9 cellular contexts compared by ENCODE assay signal in genomic region chr10:102280397-102281015, GRCh38. TPM values are rescaled to one million over a fixed set of nuclear protein-coding genes. Genes with fewer than 3 reads are reported as not detected.
A peak's percentile ranks its signal among the peaks of the same experiment; 100 is the strongest.
DNase-seq lines count a peak whose midpoint lies in the region; ATAC-seq and TF ChIP-seq lines count a peak whose summit lies in the region.
"Had no signal": no experiment of that assay in that cellular context is flagged by ENCODE, and none has a peak within 500 bp of the region (broad histone marks: within the 10 kb centered on the region; RNA-seq: fewer than 3 reads in every experiment).

No MANE protein-coding gene starts in this region.

- no peaks in the 10 kb centered on the region for H3K27me3 Mint-ChIP-seq in activated CD8-positive, alpha-beta T cell treated with anti-CD3 and anti-CD28 coated beads, Interleukin-2, amount 10 ng/mL, durations not matched to agents 7 days and 5 days (ENCODE audit: low read depth)
- H3K27me3 Mint-ChIP-seq in activated CD8-positive, alpha-beta T cell treated with anti-CD3 and anti-CD28 coated beads for 36 hours, result no peaks in the 10 kb centered on the region
- H3K27me3 Mint-ChIP-seq in activated CD4-positive, alpha-beta memory T cell treated with anti-CD3 and anti-CD28 coated beads, Interleukin-2, amount 10 ng/mL, durations not matched to agents 7 days and 5 days, result no peaks in the 10 kb centered on the region
- H3K27me3 Mint-ChIP-seq: IgD-negative memory B cell had no signal

- peak overlapping the region; percentile 37 for H3K27ac Mint-ChIP-seq in activated CD8-positive, alpha-beta T cell treated with anti-CD3 and anti-CD28 coated beads, Interleukin-2, amount 10 ng/mL, durations not matched to agents 7 days and 5 days
- no peak overlapping the region for H3K27ac Mint-ChIP-seq in activated CD8-positive, alpha-beta T cell treated with anti-CD3 and anti-CD28 coated beads for 36 hours
- peak overlapping the region; percentile 19 for H3K27ac Mint-ChIP-seq in activated CD4-positive, alpha-beta memory T cell treated with anti-CD3 and anti-CD28 coated beads, Interleukin-2, amount 10 ng/mL, durations not matched to agents 7 days and 5 days

- H3K9me3 Mint-ChIP-seq in activated CD8-positive, alpha-beta T cell treated with anti-CD3 and anti-CD28 coated beads, Interleukin-2, amount 10 ng/mL, durations not matched to agents 7 days and 5 days (ENCODE audit: insufficient read depth), result no peaks in the 10 kb centered on the region
- H3K9me3 Mint-ChIP-seq in activated CD8-positive, alpha-beta T cell treated with anti-CD3 and anti-CD28 coated beads for 36 hours, result no peaks in the 10 kb centered on the region
- no peaks in the 10 kb centered on the region for H3K9me3 Mint-ChIP-seq in activated CD4-positive, alpha-beta memory T cell treated with anti-CD3 and anti-CD28 coated beads, Interleukin-2, amount 10 ng/mL, durations not matched to agents 7 days and 5 days
- H3K9me3 Mint-ChIP-seq: IgD-negative memory B cell had no signal

- peaks cover 52% of the 10 kb centered on the region for H3K4me1 Mint-ChIP-seq in activated CD8-positive, alpha-beta T cell treated with anti-CD3 and anti-CD28 coated beads, Interleukin-2, amount 10 ng/mL, durations not matched to agents 7 days and 5 days (ENCODE audit: low read depth)
- H3K4me1 Mint-ChIP-seq in activated CD8-positive, alpha-beta T cell treated with anti-CD3 and anti-CD28 coated beads for 36 hours (ENCODE audit: low read depth), result peaks cover 52% of the 10 kb centered on the region
- peaks cover 55% of the 10 kb centered on the region for H3K4me1 Mint-ChIP-seq in activated CD4-positive, alpha-beta memory T cell treated with anti-CD3 and anti-CD28 coated beads, Interleukin-2, amount 10 ng/mL, durations not matched to agents 7 days and 5 days

- ATAC-seq in activated CD8-positive, alpha-beta T cell treated with anti-CD3 and anti-CD28 coated beads, Interleukin-2, amount 10 ng/mL, durations not matched to agents 7 days and 5 days, result no peak
- no peak for ATAC-seq in activated CD8-positive, alpha-beta T cell treated with anti-CD3 and anti-CD28 coated beads for 36 hours
- ATAC-seq in left ventricle myocardium superior (peak; percentile 91), GM18870 (IDR thresholded peaks at IDR 0.05; ENCODE audit: unreplicated experiment) (no peak)

- no peak for TF ChIP-seq CTCF in activated CD8-positive, alpha-beta T cell treated with anti-CD3 and anti-CD28 coated beads for 36 hours (IDR thresholded peaks at IDR 0.05)

- intact Hi-C loops in activated CD8-positive, alpha-beta T cell treated with anti-CD3 and anti-CD28 coated beads for 36 hours (cut with micrococcal nuclease), result no loop called here
- intact Hi-C loops in left ventricle myocardium superior (cut with micrococcal nuclease), result no loop called here

- peaks cover 27% of the 10 kb centered on the region for H3K36me3 Mint-ChIP-seq in activated CD8-positive, alpha-beta T cell treated with anti-CD3 and anti-CD28 coated beads, Interleukin-2, amount 10 ng/mL, durations not matched to agents 7 days and 5 days (ENCODE audit: low read depth)
- peaks cover 4% of the 10 kb centered on the region for H3K36me3 Mint-ChIP-seq in activated CD8-positive, alpha-beta T cell treated with anti-CD3 and anti-CD28 coated beads for 36 hours (ENCODE audit: low read depth)
- peaks cover 18% of the 10 kb centered on the region for H3K36me3 Mint-ChIP-seq in activated CD4-positive, alpha-beta memory T cell treated with anti-CD3 and anti-CD28 coated beads, Interleukin-2, amount 10 ng/mL, durations not matched to agents 7 days and 5 days (ENCODE audit: low read depth)

- H3K4me3 Mint-ChIP-seq in activated CD8-positive, alpha-beta T cell treated with anti-CD3 and anti-CD28 coated beads, Interleukin-2, amount 10 ng/mL, durations not matched to agents 7 days and 5 days, result peak overlapping the region; percentile 24
- no peak overlapping the region for H3K4me3 Mint-ChIP-seq in activated CD8-positive, alpha-beta T cell treated with anti-CD3 and anti-CD28 coated beads for 36 hours
- no peak overlapping the region for H3K4me3 Mint-ChIP-seq in activated CD4-positive, alpha-beta memory T cell treated with anti-CD3 and anti-CD28 coated beads, Interleukin-2, amount 10 ng/mL, durations not matched to agents 7 days and 5 days
- H3K4me3 Mint-ChIP-seq: IgD-negative memory B cell had no signal

- POLR2A ChIA-PET in activated CD8-positive, alpha-beta T cell treated with anti-CD3 and anti-CD28 coated beads, Interleukin-2, amount 10 ng/mL, durations not matched to agents 7 days and 5 days (lab: Charles Lee), result no interaction called here
- POLR2A ChIA-PET in activated CD8-positive, alpha-beta T cell treated with anti-CD3 and anti-CD28 coated beads for 36 hours (lab: Charles Lee), result no interaction called here
- POLR2A ChIA-PET in activated CD4-positive, alpha-beta memory T cell treated with anti-CD3 and anti-CD28 coated beads, Interleukin-2, amount 10 ng/mL, durations not matched to agents 7 days and 5 days (lab: Charles Lee), result interaction anchor here (0.6 kb wide), 1 partner anchor 24 kb away, joined by 3 read pairs; no protein-coding TSS in a partner anchor

- DNase-seq in activated CD8-positive, alpha-beta T cell treated with anti-CD3 and anti-CD28 coated beads, Interleukin-2, amount 10 ng/mL, durations not matched to agents 7 days and 5 days, result no peak
- DNase-seq in activated CD8-positive, alpha-beta T cell treated with anti-CD3 and anti-CD28 coated beads for 36 hours, result no peak
- no peak for DNase-seq in activated CD4-positive, alpha-beta memory T cell treated with anti-CD3 and anti-CD28 coated beads, Interleukin-2, amount 10 ng/mL, durations not matched to agents 7 days and 5 days
- DNase-seq in left ventricle myocardium superior, result peak; percentile 46
- peak; percentile 22 for DNase-seq in superior temporal gyrus (ENCODE audit: extremely low spot score)
- no peak for DNase-seq in NCI-H128 (lab: John Stamatoyannopoulos, UW; ENCODE audit: unreplicated experiment)
- DNase-seq in SIG-M5 (lab: John Stamatoyannopoulos, UW), result no peak

- CTCF ChIA-PET in activated CD8-positive, alpha-beta T cell treated with anti-CD3 and anti-CD28 coated beads, Interleukin-2, amount 10 ng/mL, durations not matched to agents 7 days and 5 days (lab: Charles Lee), result interaction anchor here (0.9 to 1.9 kb wide), 3 partner anchors 12 to 229 kb away, joined by 3 to 4 read pairs (median 4); no protein-coding TSS in a partner anchor
- CTCF ChIA-PET in activated CD8-positive, alpha-beta T cell treated with anti-CD3 and anti-CD28 coated beads for 36 hours (lab: Charles Lee), result interaction anchor here (0.8 to 1.5 kb wide), 2 partner anchors 12 to 35 kb away, joined by 3 to 8 read pairs; partner anchors contain the start of gene GBF1
- CTCF ChIA-PET in activated CD4-positive, alpha-beta memory T cell treated with anti-CD3 and anti-CD28 coated beads, Interleukin-2, amount 10 ng/mL, durations not matched to agents 7 days and 5 days (lab: Charles Lee), result interaction anchor here (1.9 kb wide), 1 partner anchor 49 kb away, joined by 6 read pairs; no protein-coding TSS in a partner anchor

RNA-seq across cellular contexts. Expression of gene GBF1, which starts 35.2 kb away (rescaled TPM):
- total RNA-seq in activated CD8-positive, alpha-beta T cell treated with anti-CD3 and anti-CD28 coated beads, Interleukin-2, amount 10 ng/mL, durations not matched to agents 7 days and 5 days, result 10 to 100 TPM; 39.8 to 42.9 TPM
- total RNA-seq in activated CD8-positive, alpha-beta T cell treated with anti-CD3 and anti-CD28 coated beads for 36 hours, result 10 to 100 TPM; 25.4 to 28.2 TPM
- total RNA-seq in activated CD4-positive, alpha-beta memory T cell treated with anti-CD3 and anti-CD28 coated beads, Interleukin-2, amount 10 ng/mL, durations not matched to agents 7 days and 5 days, result 10 to 100 TPM; 42.4 to 43.1 TPM
- total RNA-seq in left ventricle myocardium superior, result 41.7 TPM

RNA-seq across cellular contexts. Expression of gene PITX3, which starts 39.2 kb away (rescaled TPM):
- not detected for total RNA-seq in activated CD8-positive, alpha-beta T cell treated with anti-CD3 and anti-CD28 coated beads, Interleukin-2, amount 10 ng/mL, durations not matched to agents 7 days and 5 days
- total RNA-seq in activated CD8-positive, alpha-beta T cell treated with anti-CD3 and anti-CD28 coated beads for 36 hours, result under 1 TPM in 1 of 2 experiments, not detected in 1; 0.23 TPM
- not detected for total RNA-seq in activated CD4-positive, alpha-beta memory T cell treated with anti-CD3 and anti-CD28 coated beads, Interleukin-2, amount 10 ng/mL, durations not matched to agents 7 days and 5 days
- 1.1 TPM for total RNA-seq in left ventricle myocardium superior

RNA-seq across cellular contexts. Expression of gene ELOVL3, which starts 54.4 kb away (rescaled TPM):
- not detected for total RNA-seq in activated CD8-positive, alpha-beta T cell treated with anti-CD3 and anti-CD28 coated beads, Interleukin-2, amount 10 ng/mL, durations not matched to agents 7 days and 5 days
- not detected for total RNA-seq in activated CD8-positive, alpha-beta T cell treated with anti-CD3 and anti-CD28 coated beads for 36 hours
- total RNA-seq in activated CD4-positive, alpha-beta memory T cell treated with anti-CD3 and anti-CD28 coated beads, Interleukin-2, amount 10 ng/mL, durations not matched to agents 7 days and 5 days, result not detected
- total RNA-seq in left ventricle myocardium superior, result not detected

Comparison
In these comparisons a context has a peak if more than half of its experiments do, and no peak if none do; other contexts are left out.
1. DNase-seq: peak in left ventricle myocardium superior (single experiment) and superior temporal gyrus (single experiment); none in activated CD8-positive, alpha-beta T cell treated with anti-CD3 and anti-CD28 coated beads, Interleukin-2, amount 10 ng/mL, durations not matched to agents 7 days and 5 days (single experiment), activated CD8-positive, alpha-beta T cell treated with anti-CD3 and anti-CD28 coated beads for 36 hours (single experiment), activated CD4-positive, alpha-beta memory T cell treated with anti-CD3 and anti-CD28 coated beads, Interleukin-2, amount 10 ng/mL, durations not matched to agents 7 days and 5 days (single experiment), NCI-H128 (single experiment) and SIG-M5 (single experiment).